Comparison of ENCODE assay signal across 8 cellular contexts in the genomic region with DNA sequence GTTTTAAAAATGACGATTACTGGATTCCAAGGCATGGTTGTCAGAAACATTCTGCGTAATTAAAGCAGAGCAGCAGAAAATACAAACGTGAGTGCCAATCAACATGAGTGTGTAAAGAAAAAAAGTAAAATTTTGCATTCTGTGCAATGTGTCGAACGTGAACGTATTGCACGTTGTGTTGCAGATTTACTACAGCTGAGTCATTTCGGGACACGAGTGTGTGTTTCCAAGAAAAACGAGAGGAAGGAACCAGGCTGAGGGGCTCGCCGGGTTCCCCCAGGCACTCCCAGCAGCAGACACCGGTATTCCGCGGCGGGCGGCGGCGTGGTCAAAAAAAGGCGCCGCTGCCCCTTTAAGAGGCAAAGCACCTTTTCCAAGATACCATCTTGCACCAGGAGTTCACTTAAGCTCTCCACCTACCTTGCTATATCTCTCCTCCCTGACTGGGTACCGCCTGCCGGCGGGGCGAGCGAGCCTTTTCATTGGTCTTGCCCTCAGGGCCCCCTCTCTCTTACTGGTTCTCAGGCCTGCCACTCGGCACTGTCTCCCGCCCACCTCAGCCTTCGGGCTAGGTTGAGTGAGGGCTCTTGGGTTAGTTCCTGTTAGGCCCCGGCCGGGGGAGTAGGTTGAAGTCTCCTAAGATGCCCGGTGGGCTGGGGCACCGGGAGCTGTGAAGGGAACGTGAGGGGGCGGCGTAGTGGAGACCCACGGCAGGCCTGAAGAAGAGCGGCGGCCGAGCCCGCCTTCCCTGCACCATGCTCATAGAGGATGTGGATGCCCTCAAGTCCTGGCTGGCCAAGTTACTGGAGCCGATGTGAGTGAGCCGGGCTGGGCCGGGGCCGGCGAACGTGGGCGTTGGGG. TPM values are rescaled to one million over a fixed set of nuclear protein-coding genes. Genes with fewer than 3 reads are reported as not detected.
DNase-seq lines count a peak whose midpoint lies in the region; ATAC-seq, FAIRE-seq and TF ChIP-seq lines count a peak whose summit lies in the region.

Gene RBM27, plus strand, starts transcription at position 595 of the 861 bp plus-strand sequence. Its CDS starts 161 bp downstream, at position 756.

- H3K9me3 ChIP-seq in astrocyte (ENCODE audit: insufficient read depth, low read depth, low read length), result no peaks in the 10 kb centered on the region
- no peaks in the 10 kb centered on the region for H3K9me3 ChIP-seq in aorta (ENCODE audit: control insufficient read depth, low read length)

- no peaks in the 10 kb centered on the region for H3K36me3 Mint-ChIP-seq in astrocyte (ENCODE audit: low read depth, unreplicated experiment)

- WGBS in aorta, 2 donors, result 1% methylated on average over 47 to 48 of the region's 48 CpGs

- H4K20me1 ChIP-seq in astrocyte (ENCODE audit: insufficient read depth, low read length), result peaks cover 17% of the 10 kb centered on the region

- peak; percentile 100 for ATAC-seq in GM18502 (IDR thresholded peaks at IDR 0.05; ENCODE audit: poor library complexity, unreplicated experiment)
- ATAC-seq in HG02943 (IDR thresholded peaks at IDR 0.05; ENCODE audit: low read depth, unreplicated experiment), result peak; percentile 100
- peak; percentile 100 for ATAC-seq in aorta (ENCODE audit: low FRiP score)

- DNase-seq in NCI-H187 treated with DMSO at 0.1 percent for 48 hours (lab: John Stamatoyannopoulos, UW) (peak; percentile 97), astrocyte (ENCODE audit: low read depth) (peak; percentile 98), hepatic stellate cell (ENCODE audit: low spot score) (peak; percentile 100), aorta (peak; percentile 97 to 98)

- H3K4me3 ChIP-seq in astrocyte (ENCODE audit: insufficient read depth, low read depth, low read length) (peak within 1 kb of the TSS; percentile 95), rectal smooth muscle tissue (ENCODE audit: low read length) (peak within 1 kb of the TSS; percentile 98), aorta (ENCODE audit: low read length in 2 of 2) (peak within 1 kb of the TSS; percentile 81 to 97)

- no peak for FAIRE-seq in astrocyte (lab: Jason Lieb, UNC)

- no peaks in the 10 kb centered on the region for H3K4me1 Mint-ChIP-seq in astrocyte (ENCODE audit: low read depth, unreplicated experiment)

- peaks cover 44% of the 10 kb centered on the region for H3K79me2 ChIP-seq in astrocyte (ENCODE audit: insufficient read depth, low read length)

- no peak for TF ChIP-seq CTCF in astrocyte (IDR thresholded peaks at IDR 0.05; ENCODE audit: insufficient read depth, low read depth, low read length)

- no peaks in the 10 kb centered on the region for H3K27me3 Mint-ChIP-seq in astrocyte (ENCODE audit: low read depth, unreplicated experiment)

- H3K36me3 ChIP-seq in astrocyte (ENCODE audit: insufficient read depth, low read length) (no peaks in the 10 kb centered on the region), rectal smooth muscle tissue (ENCODE audit: control insufficient read depth, insufficient read depth, low read length) (no peaks in the 10 kb centered on the region), aorta (ENCODE audit: control insufficient read depth in 1 of 2, insufficient read depth in 2 of 2, low read length in 1 of 2) (no peaks in the 10 kb centered on the region)

- H3K9ac ChIP-seq in astrocyte (ENCODE audit: low read length) (peak within 1 kb of the TSS; percentile 95), rectal smooth muscle tissue (ENCODE audit: low read length) (peak within 1 kb of the TSS; percentile 83)

- H3K4me2 ChIP-seq in astrocyte (ENCODE audit: low read length), result peak within 1 kb of the TSS; percentile 95

- H3K27ac ChIP-seq in astrocyte (ENCODE audit: low read depth, low read length), result peak within 1 kb of the TSS; percentile 89
- H3K27ac ChIP-seq in rectal smooth muscle tissue (ENCODE audit: low read depth, low read length), result peak within 1 kb of the TSS; percentile 85
- peak within 1 kb of the TSS in 1 of 2 donors; percentile 74 for H3K27ac ChIP-seq in aorta (ENCODE audit: low read depth in 1 of 2, low read length in 2 of 2)

- no peaks in the 10 kb centered on the region for H3K9me3 Mint-ChIP-seq in astrocyte (ENCODE audit: unreplicated experiment)

- H3K4me1 ChIP-seq in astrocyte (ENCODE audit: insufficient read depth, low read length) (peaks cover 4% of the 10 kb centered on the region), rectal smooth muscle tissue (ENCODE audit: control insufficient read depth, insufficient read depth, low read length) (peaks cover 3% of the 10 kb centered on the region), aorta (ENCODE audit: control insufficient read depth in 1 of 2, insufficient read depth in 2 of 2, low read length in 2 of 2) (peaks cover 0 to 4% of the 10 kb centered on the region in 2 donors)

- no peak within 1 kb of the TSS for H3K27ac Mint-ChIP-seq in astrocyte (ENCODE audit: unreplicated experiment)

- no peak within 1 kb of the TSS for H3K4me3 Mint-ChIP-seq in astrocyte (ENCODE audit: unreplicated experiment)

- H3K27me3 ChIP-seq in astrocyte (ENCODE audit: insufficient read depth, low read length) (no peaks in the 10 kb centered on the region), rectal smooth muscle tissue (ENCODE audit: control insufficient read depth, insufficient read depth, low read length) (no peaks in the 10 kb centered on the region), aorta (ENCODE audit: control insufficient read depth in 1 of 2, insufficient read depth in 2 of 2, low read length in 1 of 2) (no peaks in the 10 kb centered on the region)

- intact Hi-C loops in T-helper 2 cell treated with Interferon-gamma antibody and Interleukin-4, amounts not matched to agents 100 ng/mL and 5 ng/mL, for 36 hours (cut with micrococcal nuclease), result loop anchor here (1.0 kb wide), 2 partner anchors 21 to 244 kb away; partner anchors contain the start of genes LARS1 and TCERG1
- intact Hi-C loops in aorta (cut with DNase I), result loop anchor here in 1 of 2 donors (1.0 to 5.0 kb wide), 2 partner anchors 21 to 39 kb away; partner anchors contain the start of gene LARS1

- peak within 1 kb of the TSS; percentile 77 for H2AFZ ChIP-seq in astrocyte (ENCODE audit: low read depth, low read length)

RNA-seq across cellular contexts. Expression of gene RBM27, which starts in this region (rescaled TPM):
- total RNA-seq in T-helper 2 cell treated with Interferon-gamma antibody and Interleukin-4, amounts not matched to agents 100 ng/mL and 5 ng/mL, for 36 hours, result 20.7 and 21.8 TPM in 2 replicates
- total RNA-seq in astrocyte (21.1 and 24.4 TPM in 2 replicates), aorta (10 to 100 TPM; 23.2 to 24.9 TPM)
- polyA plus RNA-seq in aorta, result 10 to 100 TPM in 1 of 2 donors, 1 to 10 TPM in 1; 7.3 to 10.5 TPM
